Comparison of ENCODE assay signal across 8 cellular contexts in the genomic region with DNA sequence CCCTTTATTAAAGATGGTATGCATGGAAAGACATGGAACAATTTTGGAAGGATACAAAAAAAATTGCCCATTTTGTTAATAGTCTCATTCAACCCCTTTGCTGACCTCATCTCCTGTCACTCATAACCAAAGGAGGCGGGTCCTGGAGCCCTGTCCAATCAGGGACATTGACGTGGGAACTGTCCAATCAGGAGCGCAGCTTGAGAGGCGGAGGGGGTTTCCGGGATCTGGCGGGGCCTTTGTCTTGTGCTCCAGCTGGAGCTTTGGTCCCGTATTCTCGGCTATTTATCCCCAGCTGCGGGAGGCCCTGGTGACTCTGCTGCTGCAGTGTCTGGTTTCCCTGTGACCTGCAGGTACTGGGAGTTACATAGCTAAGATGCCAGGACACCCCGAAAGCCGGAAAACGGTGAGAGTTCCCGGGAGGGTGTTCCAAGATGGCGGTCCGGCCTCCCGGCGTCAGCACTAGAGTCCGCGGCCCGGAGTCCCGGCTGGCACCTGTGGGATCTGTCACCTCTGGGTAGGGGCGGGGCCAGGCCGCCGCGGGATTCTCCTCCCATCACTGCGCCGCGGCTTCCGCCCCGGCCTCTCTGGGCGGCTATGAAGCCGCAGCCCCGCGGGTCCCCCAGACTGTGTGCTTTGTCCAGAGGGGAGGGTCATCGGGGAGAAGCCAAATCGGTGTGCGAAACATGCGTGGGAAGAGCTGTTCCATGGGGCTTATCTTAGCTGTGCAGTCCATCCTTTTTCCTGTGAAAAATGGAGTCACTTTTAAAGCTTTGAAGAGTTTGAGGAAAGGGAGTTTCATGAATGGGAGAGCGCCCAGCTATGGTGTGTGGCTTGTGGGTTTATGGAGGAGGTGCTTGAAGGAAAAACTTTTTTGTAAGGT. TPM values are rescaled to one million over a fixed set of nuclear protein-coding genes. Genes with fewer than 3 reads are reported as not detected.
DNase-seq lines count a peak whose midpoint lies in the region; ATAC-seq and FAIRE-seq lines count a peak whose summit lies in the region.

Gene ZNF678, plus strand, starts transcription at position 238 of the 883 bp plus-strand sequence. CDS start 87,436 bp downstream, outside the sequence.

- H3K4me3 ChIP-seq in HUES48 (ENCODE audit: low read depth, low read length) (peak within 1 kb of the TSS; percentile 91), NT2/D1 (ENCODE audit: insufficient read length, low read depth) (peak within 1 kb of the TSS; percentile 91)

- peaks cover 8% of the 10 kb centered on the region; the same call in 1 of the 2 replicates for H3K9me3 ChIP-seq in HUES48 (ENCODE audit: control insufficient read depth, insufficient read depth, low read length)
- peaks cover 8% of the 10 kb centered on the region; the same call in 1 of the 2 replicates for H3K9me3 ChIP-seq in NT2/D1 (ENCODE audit: insufficient read depth, low read length)

- H3K36me3 ChIP-seq in HUES48 (ENCODE audit: control insufficient read depth, insufficient read depth, low read length) (0 out of 2 replicates have a peak, but pooled peaks cover 4% of the 10 kb centered on the region), NT2/D1 (ENCODE audit: insufficient read depth, insufficient read length, low read length) (peaks cover 7% of the 10 kb centered on the region)

- H3K4me1 ChIP-seq in HUES48 (ENCODE audit: control insufficient read depth, insufficient read depth, low read length) (no peaks in the 10 kb centered on the region), NT2/D1 (ENCODE audit: insufficient read depth, insufficient read length) (no peaks in the 10 kb centered on the region)

- peak; percentile 86 for FAIRE-seq in endometrium (lab: Jason Lieb, UNC)

- DNase-seq in Caki2 (ENCODE audit: low read depth) (peak; percentile 96), NT2/D1 (ENCODE audit: low read depth, low spot score) (peak; percentile 96), mesenteric fat pad (ENCODE audit: low spot score) (peak; percentile 94)
- peak; percentile 79 for DNase-seq in activated CD8-positive, alpha-beta memory T cell treated with anti-CD3 and anti-CD28 coated beads, Interleukin-2, amount 50 U/mL, for 24 hours (ENCODE audit: extremely low read depth)
- peak; percentile 70 for DNase-seq in stimulated activated CD8-positive, alpha-beta memory T cell treated with anti-CD3 and anti-CD28 coated beads, Interleukin-15, amount 100 ng/mL, for 1 hour (ENCODE audit: low read depth)

- peak within 1 kb of the TSS; percentile 100 for H3K27ac ChIP-seq in HUES48 (ENCODE audit: low read depth, low read length)

- H3K27me3 ChIP-seq in HUES48 (ENCODE audit: control insufficient read depth, insufficient read depth, low read length) = no peaks in the 10 kb centered on the region
- no peaks in the 10 kb centered on the region for H3K27me3 ChIP-seq in NT2/D1 (ENCODE audit: insufficient read depth, insufficient read length)

- peak within 1 kb of the TSS; percentile 98 for H3K9ac ChIP-seq in HUES48 (ENCODE audit: low read depth, low read length)
- peak within 1 kb of the TSS; percentile 96 for H3K9ac ChIP-seq in NT2/D1 (ENCODE audit: insufficient read length, low read depth)

- peak; percentile 93 for ATAC-seq in GM21423 (IDR thresholded peaks at IDR 0.05; ENCODE audit: unreplicated experiment)

- in situ Hi-C loops in Caki2 (cut with HindIII; ENCODE audit: low pct_unique_long_range_greater_than_20kb, low sequenced_read_pairs) = no loop called here

RNA-seq across cellular contexts. Expression of gene ZNF678, which starts in this region (rescaled TPM):
- 1.4 and 1.6 TPM in 2 replicates for total RNA-seq in Caki2 (2014; rRNA removed; shearing (Covaris generic); ENCODE audit: low replicate concordance)
- total RNA-seq in mesenteric fat pad = 5.1 TPM

Comparison
In these comparisons a context has a peak if more than half of its experiments do, and no peak if none do; other contexts are left out.
1. Peak in every context shown above with its lines: DNase-seq, ATAC-seq, H3K4me3 ChIP-seq and H3K27ac ChIP-seq.